Comparison of ENCODE assay signal across 14 cellular contexts in the genomic region with DNA sequence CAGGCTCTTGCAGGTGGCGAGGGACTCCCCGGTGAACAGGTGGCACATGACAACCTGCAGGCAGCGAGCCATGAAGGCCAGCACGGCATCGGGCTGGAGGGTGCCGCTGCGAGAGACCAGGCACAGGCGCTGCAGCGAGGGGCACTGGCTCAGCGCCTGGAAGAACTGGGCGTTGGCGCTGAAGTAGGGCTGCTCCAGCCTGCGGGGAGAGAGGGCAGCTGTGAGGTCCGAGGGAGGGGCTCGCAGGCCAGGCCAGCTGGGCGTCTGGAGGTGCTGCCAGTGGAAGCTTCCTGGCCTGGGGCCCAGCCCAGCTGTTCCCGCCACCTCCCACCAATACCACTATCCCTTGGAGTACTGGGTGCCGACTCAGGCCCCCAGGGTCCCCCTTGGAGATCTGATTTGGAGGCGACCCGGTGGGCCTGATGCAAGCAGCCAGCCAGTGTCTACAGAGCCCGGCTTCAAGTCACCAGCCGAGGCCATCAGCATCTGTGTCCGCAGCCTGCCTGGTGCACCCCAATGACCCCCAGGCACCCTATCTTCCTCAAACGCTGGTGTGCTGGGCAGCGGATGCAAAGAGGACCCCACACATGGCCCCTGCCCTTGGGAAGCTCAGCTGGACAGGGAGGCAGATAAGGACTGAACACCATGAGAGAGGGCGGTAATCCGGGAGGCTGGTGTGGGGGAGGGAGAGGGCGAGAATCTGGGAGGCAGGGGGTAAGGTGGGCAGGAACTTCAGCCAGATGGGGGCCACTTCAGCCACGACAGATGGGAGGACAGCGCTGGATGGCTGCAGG. TPM values are rescaled to one million over a fixed set of nuclear protein-coding genes. Genes with fewer than 3 reads are reported as not detected.
A peak's percentile ranks its signal among the peaks of the same experiment; 100 is the strongest.
DNase-seq lines count a peak whose midpoint lies in the region; ATAC-seq and TF ChIP-seq lines count a peak whose summit lies in the region.
"Had no signal": no experiment of that assay in that cellular context is flagged by ENCODE, and none has a peak within 500 bp of the region (broad histone marks: within the 10 kb centered on the region; RNA-seq: fewer than 3 reads in every experiment).

No MANE protein-coding gene starts in this region.

- no peak for ATAC-seq in GM18870 (IDR thresholded peaks at IDR 0.05; ENCODE audit: unreplicated experiment)
- ATAC-seq in naive thymus-derived CD4-positive, alpha-beta T cell = no peak

- H3K36me3 Mint-ChIP-seq in naive thymus-derived CD4-positive, alpha-beta T cell = peaks cover 0 to 10% (median 0%) of the 10 kb centered on the region in 5 donors
- peaks cover 21% of the 10 kb centered on the region for H3K36me3 Mint-ChIP-seq in activated T-cell treated with anti-CD3 and anti-CD28 coated beads, Interleukin-2, amount 50 U/mL, for 24 hours (ENCODE audit: low read depth)

- POLR2A ChIA-PET in A673 (lab: Charles Lee; ENCODE audit: low non-redundant PET) = no interaction called here
- POLR2A ChIA-PET in RWPE1 (lab: Yijun Ruan, JAX; ENCODE audit: low non-redundant PET) = no interaction called here
- POLR2A ChIA-PET in naive thymus-derived CD4-positive, alpha-beta T cell (lab: Charles Lee) = no interaction called here

- no peaks in the 10 kb centered on the region for H3K9me3 Mint-ChIP-seq in naive thymus-derived CD4-positive, alpha-beta T cell
- no peaks in the 10 kb centered on the region for H3K9me3 Mint-ChIP-seq in activated T-cell treated with anti-CD3 and anti-CD28 coated beads, Interleukin-2, amount 50 U/mL, for 24 hours
- H3K9me3 Mint-ChIP-seq: neural crest cell had no signal

- peaks cover 17% of the 10 kb centered on the region for H3K4me1 ChIP-seq in A673 (ENCODE audit: insufficient read depth, low read length, poor library complexity, severe bottlenecking)
- peaks cover 4 to 30% of the 10 kb centered on the region in 2 donors for H3K4me1 ChIP-seq in naive thymus-derived CD4-positive, alpha-beta T cell (ENCODE audit: control insufficient read depth in 2 of 2, insufficient read depth in 2 of 2, low read length in 2 of 2)

- H3K9me3 ChIP-seq in A673 (ENCODE audit: low read depth, low read length, poor library complexity, severe bottlenecking) = no peaks in the 10 kb centered on the region
- no peaks in the 10 kb centered on the region for H3K9me3 ChIP-seq in naive thymus-derived CD4-positive, alpha-beta T cell (ENCODE audit: control insufficient read depth in 2 of 3, low read length in 3 of 3)

- no peaks in the 10 kb centered on the region for H3K36me3 ChIP-seq in A673 (ENCODE audit: insufficient read depth, low read length, poor library complexity, severe bottlenecking)
- no peaks in the 10 kb centered on the region for H3K36me3 ChIP-seq in naive thymus-derived CD4-positive, alpha-beta T cell (ENCODE audit: control insufficient read depth in 2 of 3, insufficient read depth in 3 of 3, low read length in 3 of 3)

- no peak overlapping the region for H3K4me3 ChIP-seq in A673 (ENCODE audit: low read depth, low read length, poor library complexity, severe bottlenecking)
- H3K4me3 ChIP-seq in naive thymus-derived CD4-positive, alpha-beta T cell (ENCODE audit: low read length) = no peak overlapping the region
- H3K4me3 ChIP-seq: skin epidermis had no signal

- DNase-seq in A673 (ENCODE audit: low spot score) (no peak), NCI-H1105 (lab: John Stamatoyannopoulos, UW) (peak; percentile 88), RWPE1 (ENCODE audit: low spot score) (no peak), islet precursor cell (peak; percentile 45), epidermal melanocyte (ENCODE audit: insufficient read length, low spot score) (no peak)
- DNase-seq in naive thymus-derived CD4-positive, alpha-beta T cell = no peak
- DNase-seq in activated T-cell treated with anti-CD3 and anti-CD28 coated beads, Interleukin-2, amount 50 U/mL, for 24 hours = no peak
- DNase-seq: ACHN, DND-41, foreskin melanocyte, trophoblast cell had no signal

- peak overlapping the region; percentile 62 for H3K27ac ChIP-seq in A673 (ENCODE audit: low read depth, low read length, poor library complexity, severe bottlenecking)
- peak overlapping the region; percentile 87 for H3K27ac ChIP-seq in RWPE1
- no peak overlapping the region for H3K27ac ChIP-seq in naive thymus-derived CD4-positive, alpha-beta T cell (ENCODE audit: low read depth, low read length)
- H3K27ac ChIP-seq: skin epidermis had no signal

- no peak overlapping the region for H3K27ac Mint-ChIP-seq in naive thymus-derived CD4-positive, alpha-beta T cell
- no peak overlapping the region for H3K27ac Mint-ChIP-seq in activated T-cell treated with anti-CD3 and anti-CD28 coated beads, Interleukin-2, amount 50 U/mL, for 24 hours

- CTCF ChIA-PET in A673 (lab: Charles Lee) (no interaction called here), RWPE1 (lab: Yijun Ruan, JAX) (no interaction called here)
- CTCF ChIA-PET in naive thymus-derived CD4-positive, alpha-beta T cell (lab: Charles Lee) = interaction anchor here (2.7 kb wide), 1 partner anchor 174 kb away, joined by 9 read pairs; no protein-coding TSS in a partner anchor

- peaks cover 14 to 37% (median 34%) of the 10 kb centered on the region in 7 donors for H3K4me1 Mint-ChIP-seq in naive thymus-derived CD4-positive, alpha-beta T cell
- H3K4me1 Mint-ChIP-seq in activated T-cell treated with anti-CD3 and anti-CD28 coated beads, Interleukin-2, amount 50 U/mL, for 24 hours (ENCODE audit: low read depth) = peaks cover 45% of the 10 kb centered on the region

- no peak for TF ChIP-seq CTCF in A673 (conservative IDR thresholded peaks at IDR 0.05; ENCODE audit: low read depth, low read length)
- TF ChIP-seq CTCF in RWPE1 (conservative IDR thresholded peaks at IDR 0.05; ENCODE audit: low read depth) = no peak

- no TSS peak for BruUV-seq in A673 (replicated peaks; lab: Mats Ljungman, UMichigan)

- H3K27me3 ChIP-seq in A673 (replicated peaks; ENCODE audit: insufficient read depth, low read depth, low read length, poor library complexity) = no peaks in the 10 kb centered on the region
- no peaks in the 10 kb centered on the region for H3K27me3 ChIP-seq in naive thymus-derived CD4-positive, alpha-beta T cell (ENCODE audit: control insufficient read depth in 2 of 2, insufficient read depth in 2 of 2, low read length in 2 of 2)

- H3K4me3 Mint-ChIP-seq in naive thymus-derived CD4-positive, alpha-beta T cell = no peak overlapping the region
- H3K4me3 Mint-ChIP-seq in activated T-cell treated with anti-CD3 and anti-CD28 coated beads, Interleukin-2, amount 50 U/mL, for 24 hours = no peak overlapping the region
- H3K4me3 Mint-ChIP-seq: neural crest cell had no signal

- intact Hi-C loops in A673 (cut with micrococcal nuclease; ENCODE audit: unreplicated experiment) = no loop called here
- intact Hi-C loops in naive thymus-derived CD4-positive, alpha-beta T cell (cut with micrococcal nuclease) = loop anchor here in 1 of 2 donors (5.0 kb wide), 1 partner anchor 336 kb away; no protein-coding TSS in a partner anchor

- H3K27me3 Mint-ChIP-seq in naive thymus-derived CD4-positive, alpha-beta T cell = no peaks in the 10 kb centered on the region
- no peaks in the 10 kb centered on the region for H3K27me3 Mint-ChIP-seq in activated T-cell treated with anti-CD3 and anti-CD28 coated beads, Interleukin-2, amount 50 U/mL, for 24 hours

RNA-seq across cellular contexts. Expression of a gene that starts 22.2 kb away (rescaled TPM):
- total RNA-seq in A673 (2021) = 18.4 and 18.9 TPM in 2 replicates
- total RNA-seq in naive thymus-derived CD4-positive, alpha-beta T cell = 10 to 100 TPM in 2 of 5 experiments, 1 to 10 TPM in 3; 7.3 to 13.7 (median 9.7) TPM
- 1 to 10 TPM; 1.6 to 2.0 TPM for polyA plus RNA-seq in naive thymus-derived CD4-positive, alpha-beta T cell

RNA-seq across cellular contexts. Expression of a gene that starts 39.0 kb away (rescaled TPM):
- total RNA-seq in A673 (2021) = 3,928 and 4,273 TPM in 2 replicates
- over 10,000 TPM in 1 of 5 experiments, 1,000 to 10,000 TPM in 4; 2,405 to 12,292 (median 2,801) TPM for total RNA-seq in naive thymus-derived CD4-positive, alpha-beta T cell
- polyA plus RNA-seq in naive thymus-derived CD4-positive, alpha-beta T cell = over 10,000 TPM; 11,269 to 12,728 TPM

Comparison
In these comparisons a context has a peak if more than half of its experiments do, and no peak if none do; other contexts are left out.
1. DNase-seq: peak in NCI-H1105 (single experiment) and islet precursor cell (single experiment); none in A673 (single experiment), RWPE1 (single experiment), naive thymus-derived CD4-positive, alpha-beta T cell (0 of 9), activated T-cell treated with anti-CD3 and anti-CD28 coated beads, Interleukin-2, amount 50 U/mL, for 24 hours (single experiment) and epidermal melanocyte (single experiment).